ENCODE assay signal across 17 cellular contexts in genomic region chr15:87557871-87558270, GRCh38.
A peak's percentile ranks its signal among the peaks of the same experiment; 100 is the strongest.
DNase-seq lines count a peak whose midpoint lies in the region; ATAC-seq, FAIRE-seq and TF ChIP-seq lines count a peak whose summit lies in the region.
"Had no signal": no experiment of that assay in that cellular context is flagged by ENCODE, and none has a peak within 500 bp of the region (broad histone marks: within the 10 kb centered on the region; RNA-seq: fewer than 3 reads in every experiment).

No MANE protein-coding gene starts in this region.

- intact Hi-C loops in mammary epithelial cell (cut with micrococcal nuclease), result no loop called here
- intact Hi-C loops in MCF 10A (cut with micrococcal nuclease), result no loop called here
- intact Hi-C loops in K562 (cut with micrococcal nuclease), result no loop called here

- FAIRE-seq in K562 (lab: Jason Lieb, UNC), result no peak
- FAIRE-seq: HepG2, HTR-8/SVneo had no signal

- TF ChIP-seq RAD21 in K562 (CRISPR knock-in tag; conservative IDR thresholded peaks at IDR 0.05 in 1 of 2, IDR thresholded peaks at IDR 0.05 in 1 of 2), result no peak

- H4K20me1 ChIP-seq in mammary epithelial cell (ENCODE audit: insufficient read depth, low read length), result no peaks in the 10 kb centered on the region
- no peaks in the 10 kb centered on the region for H4K20me1 ChIP-seq in K562 (replicated peaks; ENCODE audit: control insufficient read depth, insufficient read depth, low read length)
- H4K20me1 ChIP-seq in smooth muscle cell (ENCODE audit: low read depth), result no peaks in the 10 kb centered on the region
- H4K20me1 ChIP-seq: BLaER1 had no signal

- no peaks in the 10 kb centered on the region for H3K36me3 Mint-ChIP-seq in MCF 10A (ENCODE audit: insufficient read depth, unreplicated experiment)

- H2AFZ ChIP-seq in mammary epithelial cell (ENCODE audit: low read depth, low read length) (no peak overlapping the region), K562 (ENCODE audit: low read depth, low read length) (no peak overlapping the region), smooth muscle cell (ENCODE audit: low read depth) (no peak overlapping the region)
- H2AFZ ChIP-seq: GM23338 had no signal

- no peaks in the 10 kb centered on the region for H3K9me1 ChIP-seq in K562 (ENCODE audit: control insufficient read depth, insufficient read depth, low read length)

- peaks cover 9% of the 10 kb centered on the region for H3K9me3 Mint-ChIP-seq in MCF 10A (ENCODE audit: unreplicated experiment)

- no peak overlapping the region for H3K27ac Mint-ChIP-seq in MCF 10A (ENCODE audit: low read depth, unreplicated experiment)
- H3K27ac Mint-ChIP-seq: CD8-positive, alpha-beta memory T cell; GM23338 had no signal

- WGBS in mammary epithelial cell (ENCODE audit: low coverage, missing lambda C conversion rate), result 47% methylated on average over 1 of the region's 1 CpG
- 11% methylated on average over 1 of the region's 1 CpG for WGBS in K562 (ENCODE audit: insufficient coverage, low coverage, missing lambda C conversion rate)
- 22% methylated on average over 1 of the region's 1 CpG for WGBS in smooth muscle cell (ENCODE audit: low lambda C conversion rate)

- H3K4me1 ChIP-seq in mammary epithelial cell (ENCODE audit: insufficient read depth, low read length) (peaks cover 7% of the 10 kb centered on the region), K562 (replicated peaks in 1 of 2; ENCODE audit: control insufficient read depth in 2 of 2, insufficient read depth in 2 of 2, low read length in 2 of 2) (no peaks in the 10 kb centered on the region), smooth muscle cell (ENCODE audit: low read depth) (peaks cover 11% of the 10 kb centered on the region)
- H3K4me1 ChIP-seq: BLaER1 had no signal

- no peak for TF ChIP-seq CTCF in mammary epithelial cell (conservative IDR thresholded peaks at IDR 0.05 in 1 of 2, IDR thresholded peaks at IDR 0.05 in 1 of 2; ENCODE audit: extremely low read depth in 1 of 2, insufficient read depth in 1 of 2, low read depth in 1 of 2, low read length in 2 of 2)
- TF ChIP-seq CTCF in MCF 10A (IDR thresholded peaks at IDR 0.05; ENCODE audit: unreplicated experiment), result no peak
- no peak for TF ChIP-seq CTCF in K562 (IDR thresholded peaks at IDR 0.05 in 2 of 3, conservative IDR thresholded peaks at IDR 0.05 in 1 of 3; ENCODE audit: insufficient read depth in 2 of 3, low read depth in 1 of 3, low read length in 3 of 3)
- no peak for TF ChIP-seq CTCF in smooth muscle cell (IDR thresholded peaks at IDR 0.05; ENCODE audit: borderline replicate concordance, insufficient read depth, poor library complexity, severe bottlenecking)

- H3K27ac ChIP-seq in mammary epithelial cell (ENCODE audit: insufficient read depth, low read depth, low read length) (no peak overlapping the region), K562 (ENCODE audit: extremely low read depth, low read depth, low read length) (no peak overlapping the region), smooth muscle cell (ENCODE audit: low read depth) (peak overlapping the region; percentile 36)
- H3K27ac ChIP-seq: 22Rv1, BLaER1 had no signal

- H3K27me3 ChIP-seq in mammary epithelial cell (ENCODE audit: insufficient read depth, low read length), result no peaks in the 10 kb centered on the region
- H3K27me3 ChIP-seq in K562 (ENCODE audit: control insufficient read depth in 2 of 2, insufficient read depth in 2 of 2, low read length in 2 of 2), result no peaks in the 10 kb centered on the region
- no peaks in the 10 kb centered on the region for H3K27me3 ChIP-seq in smooth muscle cell (ENCODE audit: low read depth)
- H3K27me3 ChIP-seq: BLaER1 had no signal

- TF ChIP-seq EP300 in K562 (IDR thresholded peaks at IDR 0.05; ENCODE audit: low read length), result no peak

- dilution Hi-C loops in mammary epithelial cell (cut with HindIII; ENCODE audit: low sequenced_read_pairs), result no loop called here

- H3K4me1 Mint-ChIP-seq in MCF 10A (ENCODE audit: insufficient read depth, unreplicated experiment), result peaks cover 15% of the 10 kb centered on the region
- H3K4me1 Mint-ChIP-seq: CD8-positive, alpha-beta memory T cell; GM23338 had no signal

- H3K9me3 ChIP-seq in mammary epithelial cell (replicated peaks; ENCODE audit: insufficient read depth, low read length) (no peaks in the 10 kb centered on the region), K562 (replicated peaks; ENCODE audit: control insufficient read depth, insufficient read depth, low read depth, low read length) (no peaks in the 10 kb centered on the region), smooth muscle cell (replicated peaks; ENCODE audit: low read depth) (no peaks in the 10 kb centered on the region)
- H3K9me3 ChIP-seq: Caco-2 had no signal

- POLR2A ChIA-PET in MCF 10A (lab: Yijun Ruan, JAX) (interaction anchor here (0.6 kb wide), 1 partner anchor 95 kb away, joined by 3 read pairs; no protein-coding TSS in a partner anchor), K562 (lab: Yijun Ruan, JAX) (no interaction called here)

- TF ChIP-seq POLR2A in K562 (conservative IDR thresholded peaks at IDR 0.05), result no peak

- BruUV-seq in mammary epithelial cell (replicated peaks; lab: Mats Ljungman, UMichigan) (no TSS peak), MCF 10A (replicated peaks; lab: Mats Ljungman, UMichigan) (no TSS peak), K562 (replicated peaks; lab: Mats Ljungman, UMichigan) (no TSS peak)

- H3K36me3 ChIP-seq in mammary epithelial cell (ENCODE audit: insufficient read depth, low read length) (no peaks in the 10 kb centered on the region), K562 (ENCODE audit: control insufficient read depth, insufficient read depth, low read length) (no peaks in the 10 kb centered on the region), smooth muscle cell (ENCODE audit: low read depth) (no peaks in the 10 kb centered on the region)
- H3K36me3 ChIP-seq: BLaER1 had no signal

- H3K4me2 ChIP-seq in mammary epithelial cell (ENCODE audit: insufficient read depth, low read depth, low read length), result no peak overlapping the region
- H3K4me2 ChIP-seq in K562 (ENCODE audit: insufficient read depth, low read length), result no peak overlapping the region
- peak overlapping the region; percentile 52 for H3K4me2 ChIP-seq in smooth muscle cell
- H3K4me2 ChIP-seq: BLaER1, GM23338 had no signal

- H3F3A ChIP-seq in smooth muscle cell (ENCODE audit: low read depth), result peaks cover 6% of the 10 kb centered on the region

- CTCF ChIA-PET in mammary epithelial cell (lab: Charles Lee; ENCODE audit: low non-redundant PET) (interaction anchor here (0.6 kb wide), 1 partner anchor 525 kb away, joined by 4 read pairs; no protein-coding TSS in a partner anchor), MCF 10A (lab: Yijun Ruan, JAX) (interaction anchor here (1.6 kb wide), 1 partner anchor 525 kb away, joined by 3 read pairs; no protein-coding TSS in a partner anchor), K562 (lab: Yijun Ruan, JAX; ENCODE audit: low intra/inter-chr PET ratio) (no interaction called here)

- H3K79me2 ChIP-seq in mammary epithelial cell (ENCODE audit: insufficient read depth, low read length) (no peaks in the 10 kb centered on the region), K562 (ENCODE audit: control insufficient read depth, insufficient read depth, low read length) (no peaks in the 10 kb centered on the region), smooth muscle cell (ENCODE audit: low read depth) (no peaks in the 10 kb centered on the region)

- ATAC-seq in K562 (no peak), GM19351 (IDR thresholded peaks at IDR 0.05; ENCODE audit: unreplicated experiment) (no peak), GM19455 (IDR thresholded peaks at IDR 0.05; ENCODE audit: unreplicated experiment) (no peak), HG02973 (IDR thresholded peaks at IDR 0.05; ENCODE audit: unreplicated experiment) (no peak)
- ATAC-seq: GM23338, HepG2 had no signal

- no peak overlapping the region for H3K4me3 Mint-ChIP-seq in MCF 10A (ENCODE audit: unreplicated experiment)
- H3K4me3 Mint-ChIP-seq: CD8-positive, alpha-beta memory T cell; GM23338 had no signal

- in situ Hi-C loops in mammary epithelial cell (cut with MboI; ENCODE audit: low sequenced_read_pairs in 2 of 2), result no loop called here
- in situ Hi-C loops in K562 (cut with MboI), result no loop called here

- peak; percentile 30 for DNase-seq in mammary epithelial cell
- no peak for DNase-seq in MCF 10A (ENCODE audit: unreplicated experiment)
- no peak for DNase-seq in K562 (ENCODE audit: extremely low read depth in 1 of 4, low spot score in 3 of 4)
- peak; percentile 18 for DNase-seq in glomerular visceral epithelial cell (ENCODE audit: extremely low spot score)
- DNase-seq in smooth muscle cell (lab: John Stamatoyannopoulos, UW; ENCODE audit: unreplicated experiment), result no peak
- DNase-seq: AML-193; Caco-2; CD8-positive, alpha-beta memory T cell; H7 had no signal

- H3K27me3 Mint-ChIP-seq in MCF 10A (ENCODE audit: insufficient read depth, unreplicated experiment), result no peaks in the 10 kb centered on the region

- H3K9ac ChIP-seq in mammary epithelial cell (ENCODE audit: insufficient read depth, low read length), result no peak overlapping the region
- H3K9ac ChIP-seq in K562 (ENCODE audit: insufficient read depth in 1 of 2, low read depth in 2 of 2, low read length in 2 of 2), result no peak overlapping the region
- H3K9ac ChIP-seq in smooth muscle cell (ENCODE audit: low read depth), result no peak overlapping the region
- H3K9ac ChIP-seq: BLaER1 had no signal

- H3K4me3 ChIP-seq in mammary epithelial cell (replicated peaks in 1 of 3; ENCODE audit: insufficient read depth in 1 of 3, low read depth in 2 of 3, low read length in 3 of 3) (no peak overlapping the region), K562 (no peak overlapping the region), smooth muscle cell (no peak overlapping the region)
- H3K4me3 ChIP-seq: BLaER1, GM23338 had no signal

TF ChIP-seq in K562, 482 proteins besides CTCF, POLR2A, EP300 and RAD21:
- TF ChIP-seq C11orf30 (IDR thresholded peaks at IDR 0.05; ENCODE audit: low read depth), result peak; percentile 47; the same call in 1 of the 2 replicates
- TF ChIP-seq ZNF551 (CRISPR knock-in tag; IDR thresholded peaks at IDR 0.05), result no peak
- peak; percentile 62 for TF ChIP-seq MAFG (tag; conservative IDR thresholded peaks at IDR 0.05)
- peak; percentile 42 for TF ChIP-seq ZNF316 (IDR thresholded peaks at IDR 0.05)
- no peak for TF ChIP-seq HEY1 (CRISPR knock-in tag; IDR thresholded peaks at IDR 0.05; ENCODE audit: borderline replicate concordance)

Comparison
In these comparisons a context has a peak if more than half of its experiments do, and no peak if none do; other contexts are left out.
1. DNase-seq: peak in mammary epithelial cell (single experiment) and glomerular visceral epithelial cell (single experiment); none in MCF 10A (single experiment), K562 (0 of 4) and smooth muscle cell (single experiment).